8 cellular contexts compared by ENCODE assay signal in genomic region chr12:27779837-27780611, GRCh38. TPM values are rescaled to one million over a fixed set of nuclear protein-coding genes. Genes with fewer than 3 reads are reported as not detected.
DNase-seq lines count a peak whose midpoint lies in the region; ATAC-seq and TF ChIP-seq lines count a peak whose summit lies in the region.

Gene KLHL42 (plus strand): TSS chr12:27780233. CDS start chr12:27780331, 98 bp downstream.
Gene MANSC4 (minus strand): TSS chr12:27780236. CDS start chr12:27771276, 8,960 bp downstream.

- no peaks in the 10 kb centered on the region for H3K9me3 ChIP-seq in ES-I3 (ENCODE audit: control insufficient read depth, insufficient read depth, low read length)
- no peaks in the 10 kb centered on the region for H3K9me3 ChIP-seq in SJSA1 (replicated peaks)
- no peaks in the 10 kb centered on the region for H3K9me3 ChIP-seq in thyroid gland

- DNase-seq in KG1 (lab: John Stamatoyannopoulos, UW) = peak; percentile 43
- DNase-seq in SJSA1 (ENCODE audit: low read depth in 1 of 2, low spot score in 2 of 2) = peak; percentile 80
- peak; percentile 67 for DNase-seq in activated naive CD4-positive, alpha-beta T cell treated with anti-CD3 and anti-CD28 coated beads, Interleukin-2, amount 50 U/mL, for 16 hours
- peak; percentile 84 for DNase-seq in glutamatergic neuron
- peak; percentile 93 for DNase-seq in osteocyte (ENCODE audit: extremely low spot score, unreplicated experiment)
- DNase-seq in thyroid gland = peak; percentile 60 to 67

- peak within 1 kb of the TSS; percentile 91 for H3K27ac ChIP-seq in SJSA1
- peak within 1 kb of the TSS; percentile 85 to 90 (median 88) for H3K27ac ChIP-seq in thyroid gland

- TF ChIP-seq CTCF in glutamatergic neuron (IDR thresholded peaks at IDR 0.05; ENCODE audit: partially characterized antibody, unreplicated experiment) (no peak), osteocyte (IDR thresholded peaks at IDR 0.05) (no peak), thyroid gland (IDR thresholded peaks at IDR 0.05) (peak in 1 of 6 experiments; percentile 2)

- H3K27me3 Mint-ChIP-seq in glutamatergic neuron (ENCODE audit: unreplicated experiment) (peaks cover 12% of the 10 kb centered on the region), osteocyte (ENCODE audit: unreplicated experiment) (no peaks in the 10 kb centered on the region)

- peak within 1 kb of the TSS; percentile 92 for H3K4me3 Mint-ChIP-seq in glutamatergic neuron (ENCODE audit: unreplicated experiment)
- H3K4me3 Mint-ChIP-seq in osteocyte (ENCODE audit: unreplicated experiment) = peak within 1 kb of the TSS; percentile 86

- H3K36me3 ChIP-seq in ES-I3 (ENCODE audit: insufficient read depth, low read length) (no peaks in the 10 kb centered on the region), SJSA1 (peaks cover 25% of the 10 kb centered on the region), thyroid gland (no peaks in the 10 kb centered on the region)

- 1 to 2% methylated on average over 13 to 30 of the region's 108 CpGs for WGBS in thyroid gland, 2 donors

- peak in 1 of 2 donors; percentile 64 for TF ChIP-seq POLR2A in thyroid gland (IDR thresholded peaks at IDR 0.05)

- H3K4me3 ChIP-seq in SJSA1 (peak within 1 kb of the TSS; percentile 88), thyroid gland (replicated peaks in 1 of 3) (peak within 1 kb of the TSS; percentile 9 to 87 (median 70))

- no peaks in the 10 kb centered on the region for H3K36me3 Mint-ChIP-seq in glutamatergic neuron (ENCODE audit: unreplicated experiment)
- peaks cover 5% of the 10 kb centered on the region for H3K36me3 Mint-ChIP-seq in osteocyte (ENCODE audit: unreplicated experiment)

- H3K9me3 Mint-ChIP-seq in glutamatergic neuron (ENCODE audit: unreplicated experiment) (peaks cover 13% of the 10 kb centered on the region), osteocyte (ENCODE audit: unreplicated experiment) (no peaks in the 10 kb centered on the region)

- ATAC-seq in GM21786 (IDR thresholded peaks at IDR 0.05; ENCODE audit: unreplicated experiment) = peak; percentile 66

- H3K4me1 ChIP-seq in ES-I3 (ENCODE audit: insufficient read depth, low read length) (peaks cover 17% of the 10 kb centered on the region; the same call in 1 of the 2 replicates), SJSA1 (replicated peaks) (peaks cover 41% of the 10 kb centered on the region), thyroid gland (peaks cover 18% of the 10 kb centered on the region in 2 donors)

- H3K27me3 ChIP-seq in SJSA1 (replicated peaks) = no peaks in the 10 kb centered on the region
- H3K27me3 ChIP-seq in thyroid gland = no peaks in the 10 kb centered on the region

- peak within 1 kb of the TSS; percentile 79 for H3K9ac ChIP-seq in ES-I3 (ENCODE audit: low read depth, low read length)

- intact Hi-C loops in thyroid gland (cut with DNase I) = no loop called here

- H3K4me1 Mint-ChIP-seq in glutamatergic neuron (ENCODE audit: low read depth, unreplicated experiment) (peaks cover 14% of the 10 kb centered on the region), osteocyte (ENCODE audit: unreplicated experiment) (peaks cover 38% of the 10 kb centered on the region)

- H3K27ac Mint-ChIP-seq in glutamatergic neuron (ENCODE audit: unreplicated experiment) (peak within 1 kb of the TSS; percentile 98), osteocyte (ENCODE audit: unreplicated experiment) (peak within 1 kb of the TSS; percentile 94)

RNA-seq across cellular contexts. Expression of gene KLHL42, which starts in this region (rescaled TPM):
- 21.1 and 25.4 TPM in 2 replicates for total RNA-seq in SJSA1 (2014; rRNA removed; shearing (Covaris generic))
- total RNA-seq in glutamatergic neuron (ENCODE audit: unreplicated experiment) (65.3 TPM), osteocyte (29.2 TPM in 2 replicates), thyroid gland (10 to 100 TPM; 18.8 to 43.9 (median 22.7) TPM)

RNA-seq across cellular contexts. Expression of gene MANSC4, which starts in this region (rescaled TPM):
- not detected in 2 replicates for total RNA-seq in SJSA1 (2014; rRNA removed; shearing (Covaris generic))
- total RNA-seq in glutamatergic neuron (ENCODE audit: unreplicated experiment) (not detected), osteocyte (not detected in 2 replicates), thyroid gland (not detected)

Comparison
In these comparisons a context has a peak if more than half of its experiments do, and no peak if none do; other contexts are left out.
1. Peak in every context shown above with its lines: DNase-seq, ATAC-seq, H3K4me3 ChIP-seq and H3K27ac ChIP-seq.
2. DNase-seq: peak in every context shown above with its lines; median percentile 93 in osteocyte; 84 in glutamatergic neuron; 80 in SJSA1; 67 in activated naive CD4-positive, alpha-beta T cell treated with anti-CD3 and anti-CD28 coated beads, Interleukin-2, amount 50 U/mL, for 16 hours; 64 in thyroid gland; 43 in KG1.